ENCODE assay signal across 2 cellular contexts in the genomic region with DNA sequence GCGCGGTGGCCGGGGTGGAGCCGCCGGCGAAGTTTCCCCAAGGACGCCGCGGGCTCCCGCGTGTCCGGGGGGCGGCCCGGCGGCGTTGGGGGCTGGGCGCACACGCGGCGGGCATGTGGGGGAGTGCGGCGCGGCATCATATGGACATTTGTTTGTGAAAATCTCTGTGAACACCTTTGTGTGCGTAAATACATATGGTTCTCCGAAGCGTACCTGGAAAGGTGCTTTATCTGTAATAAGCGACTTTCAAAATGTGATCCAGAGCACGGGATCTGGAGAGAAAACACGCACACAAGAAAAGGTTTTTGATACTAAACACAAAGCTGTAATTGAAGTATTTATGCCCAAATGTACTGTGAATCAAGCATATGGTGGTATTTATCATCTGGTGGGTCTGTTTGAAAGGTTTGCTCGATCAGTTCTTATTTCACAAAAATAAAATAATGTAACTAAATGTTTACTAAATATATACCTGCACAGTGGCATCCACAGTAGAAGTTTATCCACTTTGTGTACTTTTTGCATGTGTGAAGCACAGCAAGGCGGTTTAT.
TF ChIP-seq lines count a peak whose summit lies in the region.

No MANE protein-coding gene starts in this region.

TF ChIP-seq in A549, 52 proteins besides CTCF, POLR2A, EP300 and RAD21 (continued from another document):
- TF ChIP-seq FOSL2 (IDR thresholded peaks at IDR 0.05) (no peak), FOSL2 (CRISPR knock-in tag; IDR thresholded peaks at IDR 0.05) (no peak), ZFP36 (IDR thresholded peaks at IDR 0.05; ENCODE audit: borderline replicate concordance, partially characterized antibody) (no peak), BHLHE40 (IDR thresholded peaks at IDR 0.05; ENCODE audit: low read depth, low read length) (no peak), POLR2AphosphoS2 (conservative IDR thresholded peaks at IDR 0.05; ENCODE audit: low read length) (no peak), MYC (IDR thresholded peaks at IDR 0.05; ENCODE audit: borderline replicate concordance, low read length) (0 out of 2 replicates have a peak, but pooled peaks have one; percentile 47), FOSB (CRISPR knock-in tag; IDR thresholded peaks at IDR 0.05) (no peak), SMC3 (IDR thresholded peaks at IDR 0.05) (no peak; the same call in 2 of the 3 replicates), CHD2 (IDR thresholded peaks at IDR 0.05; ENCODE audit: low read length, partially characterized antibody) (no peak), EHMT2 (IDR thresholded peaks at IDR 0.05; ENCODE audit: low read depth) (no peak), HOXA7 (CRISPR knock-in tag; IDR thresholded peaks at IDR 0.05) (no peak), GATA3 (IDR thresholded peaks at IDR 0.05; ENCODE audit: borderline replicate concordance) (no peak), FOXS1 (CRISPR knock-in tag; IDR thresholded peaks at IDR 0.05) (no peak), KDM1A (IDR thresholded peaks at IDR 0.05; ENCODE audit: low read depth) (no peak), ELK1 (IDR thresholded peaks at IDR 0.05; ENCODE audit: low read depth, low read length) (no peak)
- TF ChIP-seq, protein P1, sequence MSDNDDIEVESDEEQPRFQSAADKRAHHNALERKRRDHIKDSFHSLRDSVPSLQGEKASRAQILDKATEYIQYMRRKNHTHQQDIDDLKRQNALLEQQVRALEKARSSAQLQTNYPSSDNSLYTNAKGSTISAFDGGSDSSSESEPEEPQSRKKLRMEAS (IDR thresholded peaks at IDR 0.05), result peak; percentile 66

TF ChIP-seq in HEK293, 187 proteins besides CTCF, POLR2A, EP300 and RAD21 (continued from another document):
- TF ChIP-seq ZSCAN30 (tag by site-specific recombination; IDR thresholded peaks at IDR 0.05) (peak; percentile 60; the same call in 1 of the 2 replicates), ZFHX2 (tag by site-specific recombination; conservative IDR thresholded peaks at IDR 0.05) (0 out of 2 replicates have a peak, but pooled peaks have one; percentile 14), ZNF394 (tag by site-specific recombination; IDR thresholded peaks at IDR 0.05; ENCODE audit: borderline replicate concordance) (no peak), ZNF501 (tag by site-specific recombination; IDR thresholded peaks at IDR 0.05) (no peak), WT1 (tag by site-specific recombination; IDR thresholded peaks at IDR 0.05) (no peak), KLF8 (tag by site-specific recombination; IDR thresholded peaks at IDR 0.05) (no peak), GLIS2 (tag by site-specific recombination; IDR thresholded peaks at IDR 0.05) (peak; percentile 35; the same call in 1 of the 2 replicates), ZNF416 (tag by site-specific recombination; IDR thresholded peaks at IDR 0.05) (no peak), ZNF335 (tag by site-specific recombination; conservative IDR thresholded peaks at IDR 0.05) (0 out of 2 replicates have a peak, but pooled peaks have one; percentile 11), GLIS1 (tag by site-specific recombination; IDR thresholded peaks at IDR 0.05) (peak; percentile 32; the same call in 1 of the 2 replicates)
TF ChIP-seq in HEK293: peak in this region for 8.
